In genomic region chr6:137820952-137821351, GRCh38 we compare ENCODE assay signal across 13 cellular contexts. TPM values are rescaled to one million over a fixed set of nuclear protein-coding genes. Genes with fewer than 3 reads are reported as not detected.
DNase-seq lines count a peak whose midpoint lies in the region; ATAC-seq and TF ChIP-seq lines count a peak whose summit lies in the region.
"Had no signal": no experiment of that assay in that cellular context is flagged by ENCODE, and none has a peak within 500 bp of the region (broad histone marks: within the 10 kb centered on the region; RNA-seq: fewer than 3 reads in every experiment).

No MANE protein-coding gene starts in this region.

- no peak for TF ChIP-seq CTCF in CD4-positive, alpha-beta T cell (IDR thresholded peaks at IDR 0.05)
- TF ChIP-seq CTCF in IMR-90 (conservative IDR thresholded peaks at IDR 0.05; ENCODE audit: low read depth, low read length) (no peak), esophagus muscularis mucosa (IDR thresholded peaks at IDR 0.05) (no peak)

- no peak overlapping the region for H2BK120ac ChIP-seq in IMR-90 (ENCODE audit: low read depth, low read length)

- in situ Hi-C loops in IMR-90 (cut with MboI; ENCODE audit: low sequenced_read_pairs): no loop called here

- no peaks in the 10 kb centered on the region for H3K36me3 ChIP-seq in IMR-90 (ENCODE audit: control insufficient read depth, insufficient read depth, low read length)
- no peaks in the 10 kb centered on the region for H3K36me3 ChIP-seq in esophagus muscularis mucosa
- H3K36me3 ChIP-seq: prostate gland had no signal

- no peaks in the 10 kb centered on the region for H4K20me1 ChIP-seq in IMR-90 (ENCODE audit: insufficient read depth, low read length)

- no peak overlapping the region for H3K4me3 ChIP-seq in IMR-90 (ENCODE audit: insufficient read depth, low read depth, low read length)
- no peak overlapping the region for H3K4me3 ChIP-seq in esophagus muscularis mucosa
- H3K4me3 ChIP-seq: mucosa of descending colon, prostate gland had no signal

- no peak for ATAC-seq in CD4-positive, alpha-beta T cell (ENCODE audit: poor library complexity)
- no peak; the same call in 1 of the 2 replicates for ATAC-seq in IMR-90 (ENCODE audit: low read depth)
- no peak for ATAC-seq in naive thymus-derived CD8-positive, alpha-beta T cell
- no peak for ATAC-seq in HG03196 (IDR thresholded peaks at IDR 0.05; ENCODE audit: unreplicated experiment)
- ATAC-seq in GM18873 (IDR thresholded peaks at IDR 0.05; ENCODE audit: low FRiP score, unreplicated experiment): no peak
- ATAC-seq: mucosa of descending colon had no signal

- H2AK5ac ChIP-seq in IMR-90 (ENCODE audit: low read depth, low read length): no peak overlapping the region

- H3K23ac ChIP-seq in IMR-90 (ENCODE audit: low read depth, low read length): no peak overlapping the region

- no peak overlapping the region for H3K56ac ChIP-seq in IMR-90 (ENCODE audit: extremely low read depth, insufficient read depth, low read length)

- peaks cover 7% of the 10 kb centered on the region for H3K36me3 Mint-ChIP-seq in CD4-positive, alpha-beta T cell (ENCODE audit: low read depth)
- H3K36me3 Mint-ChIP-seq in naive thymus-derived CD8-positive, alpha-beta T cell: peaks cover 0 to 3% (median 0%) of the 10 kb centered on the region in 3 donors

- H3K14ac ChIP-seq in IMR-90 (replicated peaks; ENCODE audit: low read depth, low read length): no peak overlapping the region

- CTCF ChIA-PET in CD4-positive, alpha-beta T cell (lab: Charles Lee): no interaction called here
- CTCF ChIA-PET in IMR-90 (lab: Yijun Ruan, JAX): interaction anchor here (0.7 kb wide), 1 partner anchor 662 kb away, joined by 3 read pairs; no protein-coding TSS in a partner anchor

- peaks cover 2% of the 10 kb centered on the region for H3K9me3 Mint-ChIP-seq in CD4-positive, alpha-beta T cell
- H3K9me3 Mint-ChIP-seq in naive thymus-derived CD8-positive, alpha-beta T cell: peaks cover 0 to 4% (median 0%) of the 10 kb centered on the region in 9 donors

- no peak for DNase-seq in CD4-positive, alpha-beta T cell
- DNase-seq in IMR-90: peak; percentile 23
- DNase-seq in esophagus muscularis mucosa (ENCODE audit: extremely low spot score): no peak
- DNase-seq in naive thymus-derived CD8-positive, alpha-beta T cell: no peak
- no peak for DNase-seq in SKM-1 (lab: John Stamatoyannopoulos, UW; ENCODE audit: unreplicated experiment)
- no peak for DNase-seq in DMS79 (lab: John Stamatoyannopoulos, UW)
- DNase-seq: amygdala, islet precursor cell, mucosa of descending colon had no signal

- H3K27me3 ChIP-seq in CD4-positive, alpha-beta T cell (ENCODE audit: control insufficient read depth, insufficient read depth, low read length): no peaks in the 10 kb centered on the region
- H3K27me3 ChIP-seq in IMR-90 (ENCODE audit: control insufficient read depth, insufficient read depth, low read length) (no peaks in the 10 kb centered on the region), esophagus muscularis mucosa (no peaks in the 10 kb centered on the region)

- no peak overlapping the region for H3K4me3 Mint-ChIP-seq in CD4-positive, alpha-beta T cell
- peak overlapping the region in 4 of 10 donors; percentile 8 to 71 (median 66) for H3K4me3 Mint-ChIP-seq in naive thymus-derived CD8-positive, alpha-beta T cell

- H4K8ac ChIP-seq in IMR-90 (ENCODE audit: low read depth in 2 of 2, low read length in 2 of 2): no peak overlapping the region

- WGBS in IMR-90 (ENCODE audit: extremely low coverage in 2 of 2, insufficient read length in 1 of 2), 2 experiments: no CpG with 5 or more reads among the region's 1 CpG
- 45% methylated on average over 1 of the region's 1 CpG for WGBS in esophagus muscularis mucosa

- no peak overlapping the region for H3K4me2 ChIP-seq in IMR-90 (ENCODE audit: low read depth, low read length)

- H3K9me3 ChIP-seq in CD4-positive, alpha-beta T cell (ENCODE audit: control insufficient read depth, low read length): no peaks in the 10 kb centered on the region
- H3K9me3 ChIP-seq in IMR-90 (ENCODE audit: control insufficient read depth, insufficient read depth, low read length): no peaks in the 10 kb centered on the region
- H3K9me3 ChIP-seq in esophagus muscularis mucosa: no peaks in the 10 kb centered on the region
- H3K9me3 ChIP-seq: mucosa of descending colon, prostate gland had no signal

- H3K27ac Mint-ChIP-seq in CD4-positive, alpha-beta T cell: peak overlapping the region; percentile 96
- peak overlapping the region; percentile 98 to 100 (median 99) for H3K27ac Mint-ChIP-seq in naive thymus-derived CD8-positive, alpha-beta T cell

- H3K4me1 ChIP-seq in IMR-90 (ENCODE audit: control insufficient read depth, insufficient read depth, low read length) (peaks cover 9% of the 10 kb centered on the region), esophagus muscularis mucosa (peaks cover 15 to 80% (median 68%) of the 10 kb centered on the region in 4 donors)
- H3K4me1 ChIP-seq: prostate gland had no signal

- no peak overlapping the region for H4K91ac ChIP-seq in IMR-90 (ENCODE audit: insufficient read depth, low read depth, low read length)

- H3K9ac ChIP-seq in IMR-90 (ENCODE audit: low read depth, low read length): no peak overlapping the region

- H3K27me3 Mint-ChIP-seq in CD4-positive, alpha-beta T cell: no peaks in the 10 kb centered on the region
- H3K27me3 Mint-ChIP-seq in naive thymus-derived CD8-positive, alpha-beta T cell: no peaks in the 10 kb centered on the region

- no peak overlapping the region for H2AK9ac ChIP-seq in IMR-90 (replicated peaks; ENCODE audit: low read depth, low read length, poor library complexity)

- intact Hi-C loops in CD4-positive, alpha-beta T cell (cut with DNase I, micrococcal nuclease): loop anchor here in 1 of 2 experiments (5.0 kb wide), 1 partner anchor 636 kb away; no protein-coding TSS in a partner anchor
- intact Hi-C loops in IMR-90 (cut with micrococcal nuclease) (no loop called here), esophagus muscularis mucosa (cut with DNase I) (loop anchor here (5.0 kb wide), 1 partner anchor 46 kb away; the partner anchor contains the start of gene TNFAIP3)

- no peak overlapping the region for H3K27ac ChIP-seq in CD4-positive, alpha-beta T cell (ENCODE audit: low read depth, low read length)
- H3K27ac ChIP-seq in IMR-90 (ENCODE audit: insufficient read depth, low read length) (no peak overlapping the region), esophagus muscularis mucosa (replicated peaks in 1 of 4) (peak overlapping the region; percentile 2 to 74 (median 52))
- H3K27ac ChIP-seq: C4-2B, prostate gland had no signal

- no peak overlapping the region for H2BK20ac ChIP-seq in IMR-90 (ENCODE audit: low read depth, low read length)

- H2BK15ac ChIP-seq in IMR-90 (ENCODE audit: low read depth, low read length): no peak overlapping the region

- POLR2A ChIA-PET in CD4-positive, alpha-beta T cell (lab: Charles Lee): interaction anchor here (0.8 to 2.6 kb wide), 3 partner anchors 9 to 46 kb away, joined by 3 to 13 read pairs (median 9); partner anchors contain the start of gene TNFAIP3
- POLR2A ChIA-PET in IMR-90 (lab: Charles Lee; ENCODE audit: unreplicated experiment): no interaction called here
- POLR2A ChIA-PET in naive thymus-derived CD8-positive, alpha-beta T cell (lab: Charles Lee): interaction anchor here (0.5 to 2.0 kb wide), 2 partner anchors 11 to 46 kb away, joined by 6 to 12 read pairs; partner anchors contain the start of gene TNFAIP3

- H3K4ac ChIP-seq in IMR-90 (ENCODE audit: low read depth, low read length): no peak overlapping the region

- H2BK5ac ChIP-seq in IMR-90 (ENCODE audit: low read depth, low read length, poor library complexity, severe bottlenecking): no peak overlapping the region

- dilution Hi-C loops in IMR-90 (cut with HindIII; ENCODE audit: low sequenced_read_pairs, unreplicated experiment): no loop called here

- TF ChIP-seq RAD21 in IMR-90 (IDR thresholded peaks at IDR 0.05; ENCODE audit: low read length): no peak

- TF ChIP-seq POLR2A in IMR-90 (IDR thresholded peaks at IDR 0.05; ENCODE audit: low read depth, low read length) (no peak), esophagus muscularis mucosa (IDR thresholded peaks at IDR 0.05; ENCODE audit: low read depth) (no peak)

- H3K18ac ChIP-seq in IMR-90 (ENCODE audit: low read depth, low read length): no peak overlapping the region

- no peak overlapping the region for H4K5ac ChIP-seq in IMR-90 (ENCODE audit: low read depth, low read length)

- peaks cover 77% of the 10 kb centered on the region for H3K4me1 Mint-ChIP-seq in CD4-positive, alpha-beta T cell (ENCODE audit: low read depth)
- H3K4me1 Mint-ChIP-seq in naive thymus-derived CD8-positive, alpha-beta T cell: peaks cover 29 to 89% (median 80%) of the 10 kb centered on the region in 4 donors

- no peaks in the 10 kb centered on the region for H3K79me1 ChIP-seq in IMR-90 (ENCODE audit: low read depth in 1 of 2, low read length in 2 of 2)

- BruUV-seq in IMR-90 (replicated peaks; lab: Mats Ljungman, UMichigan): no TSS peak

- TF ChIP-seq EP300 in esophagus muscularis mucosa (IDR thresholded peaks at IDR 0.05): no peak

- no peak overlapping the region for H2AFZ ChIP-seq in IMR-90 (replicated peaks; ENCODE audit: low read length, poor library complexity)

- H3K9me1 ChIP-seq in IMR-90 (ENCODE audit: insufficient read depth, low read length): peaks cover 9% of the 10 kb centered on the region

TF ChIP-seq in IMR-90, 13 proteins besides CTCF, POLR2A, EP300 and RAD21 (continues in another document):
- TF ChIP-seq MAZ (IDR thresholded peaks at IDR 0.05; ENCODE audit: borderline replicate concordance, low read depth, low read length) (no peak), MXI1 (IDR thresholded peaks at IDR 0.05; ENCODE audit: borderline replicate concordance, low read depth, low read length) (no peak), RCOR1 (IDR thresholded peaks at IDR 0.05; ENCODE audit: insufficient replicate concordance, low read length) (no peak), CHD1 (IDR thresholded peaks at IDR 0.05; ENCODE audit: low read depth, low read length) (no peak), USF2 (IDR thresholded peaks at IDR 0.05; ENCODE audit: low read depth, low read length) (no peak), BHLHE40 (IDR thresholded peaks at IDR 0.05; ENCODE audit: low read depth, low read length) (no peak)

RNA-seq across cellular contexts. Expression of gene TNFAIP3, which starts 46.1 kb away (rescaled TPM):
- total RNA-seq in CD4-positive, alpha-beta T cell: 1,000 to 10,000 TPM; 3,816 to 3,885 TPM
- total RNA-seq in IMR-90 (2012; rRNA removed): 4.4 and 5.0 TPM in 2 replicates
- polyA plus RNA-seq in IMR-90 (2012; rRNA removed): 12.6 and 14.2 TPM in 2 replicates
- 3.5 and 6.8 TPM in 2 replicates for polyA plus RNA-seq in IMR-90 (2012; cell fraction: cytosol; rRNA removed)
- polyA plus RNA-seq in IMR-90 (2012; cell fraction: nucleus; rRNA removed; ENCODE audit: low replicate concordance): 29.5 and 108 TPM in 2 replicates
- total RNA-seq in esophagus muscularis mucosa: 10 to 100 TPM; 21.0 to 54.3 (median 29.8) TPM
- 100 to 1,000 TPM; 108 to 114 TPM for total RNA-seq in naive thymus-derived CD8-positive, alpha-beta T cell
- 100 to 1,000 TPM in 1 of 3 donors, 10 to 100 TPM in 2; 61.5 to 139 (median 84.3) TPM for polyA plus RNA-seq in naive thymus-derived CD8-positive, alpha-beta T cell

Comparison
In these comparisons a context has a peak if more than half of its experiments do, and no peak if none do; other contexts are left out.
1. H3K27ac ChIP-seq: peak in esophagus muscularis mucosa (4 of 4); none in CD4-positive, alpha-beta T cell (single experiment) and IMR-90 (single experiment).
2. RNA of gene TNFAIP3, which starts 46.1 kb away (total RNA-seq): 3,816 to 3,885 TPM in CD4-positive, alpha-beta T cell; 108 to 114 TPM in naive thymus-derived CD8-positive, alpha-beta T cell, 21.0 to 54.3 TPM in esophagus muscularis mucosa and 4.4 to 5.0 TPM in IMR-90; every median in the first group is over 10 times any median in the second.